22 cellular contexts compared by ENCODE assay signal in the genomic region with DNA sequence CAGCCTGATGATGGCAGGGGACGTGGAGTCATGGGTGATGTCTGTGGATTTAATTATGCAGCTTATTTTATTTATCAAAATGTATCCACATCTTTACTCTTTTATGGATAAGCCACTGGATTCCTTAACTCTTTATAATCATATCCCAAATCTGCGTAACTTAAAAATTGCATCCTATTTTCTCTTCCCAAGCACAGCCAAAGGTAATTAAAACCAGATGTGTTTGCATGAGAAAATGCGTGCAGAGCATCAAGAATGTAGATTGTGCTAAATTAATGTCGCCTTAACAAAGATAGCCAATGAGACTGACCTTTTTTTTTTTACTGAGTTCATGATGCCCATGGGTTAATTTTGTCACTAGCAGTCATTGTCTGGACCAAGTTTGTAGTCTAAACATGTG. TPM values are rescaled to one million over a fixed set of nuclear protein-coding genes. Genes with fewer than 3 reads are reported as not detected.
"Had no signal": no experiment of that assay in that cellular context is flagged by ENCODE, and none has a peak within 500 bp of the region (broad histone marks: within the 10 kb centered on the region; RNA-seq: fewer than 3 reads in every experiment).

No MANE protein-coding gene starts in this region.

- H3K9ac ChIP-seq: KMS-11 had no signal

- H3K36me3 ChIP-seq: adrenal gland, breast epithelium had no signal

- H3K4me1 ChIP-seq: breast epithelium had no signal

- H3K27me3 ChIP-seq: adrenal gland, body of pancreas, breast epithelium had no signal

- H3K4me2 ChIP-seq: KMS-11, PC-9 had no signal

- H2AFZ ChIP-seq: PC-9 had no signal

- H3K4me3 ChIP-seq: adrenal gland, body of pancreas, breast epithelium, PC-9 had no signal

- H3K27ac ChIP-seq: adrenal gland, body of pancreas, breast epithelium, KMS-11, PC-9 had no signal

- DNase-seq: activated CD4-positive, alpha-beta T cell treated with anti-CD3 and anti-CD28 coated beads, Interleukin-2, amount 10 ng/mL, durations not matched to agents 24 days and 14 days; activated CD4-positive, alpha-beta T cell treated with anti-CD3 and anti-CD28 coated beads, Interleukin-2, amount 50 U/mL, for 4 hours; activated CD8-positive, alpha-beta T cell treated with anti-CD3 and anti-CD28 coated beads for 36 hours; activated gamma-delta T cell; activated naive CD4-positive, alpha-beta T cell treated with Interleukin-2 at 50 U/mL for 16 hours; activated naive CD8-positive, alpha-beta T cell treated with anti-CD3 and anti-CD28 coated beads, Interleukin-2, amount 10 ng/mL, durations not matched to agents 7 days and 5 days; activated T-cell treated with anti-CD3 and anti-CD28 coated beads, Interleukin-2, amount 50 U/mL, for 24 hours; body of pancreas; NCI-H1092; NCI-H1436 treated with DMSO at 0.1 percent for 48 hours; NCI-H1694 treated with DMSO at 0.1 percent for 48 hours; NCI-H2029; NCI-H345; NCI-H526; NCI-H748 treated with DMSO at 0.1 percent for 48 hours; NK-92 treated with Interleukin-12 subunit alpha and Interleukin-12 subunit beta, amount 100 ng/mL, for 24 hours; PC-9; Right ventricle myocardium superior had no signal

- H3K9me3 ChIP-seq: adrenal gland, body of pancreas, breast epithelium had no signal

RNA-seq across cellular contexts. Expression of a gene that starts 10.0 kb away (rescaled TPM):
- total RNA-seq: OCI-LY7 had no signal
